Comparison of ENCODE assay signal across 19 cellular contexts in the genomic region with DNA sequence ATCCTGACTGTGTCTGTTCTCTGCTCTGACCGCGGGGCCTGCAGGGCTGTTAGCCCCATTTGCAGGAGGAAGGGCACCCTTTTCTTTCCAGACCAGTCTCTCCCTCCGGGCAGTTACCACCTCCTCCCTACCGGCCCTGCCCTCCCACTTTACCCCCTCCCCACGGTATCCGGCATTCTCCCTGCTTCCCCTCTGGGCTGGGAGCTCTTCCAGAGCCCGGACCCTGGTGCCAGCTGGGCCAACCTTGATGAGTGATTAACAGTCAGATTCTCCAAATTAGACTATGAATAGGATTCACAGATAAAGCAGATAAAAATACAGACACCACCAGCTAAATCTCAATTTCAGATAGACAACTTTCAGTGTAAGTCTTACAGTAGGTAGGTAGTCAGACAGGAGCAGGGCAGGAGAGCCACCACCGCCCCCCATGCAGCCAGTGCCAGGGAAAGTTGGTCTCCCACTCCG. TPM values are rescaled to one million over a fixed set of nuclear protein-coding genes. Genes with fewer than 3 reads are reported as not detected.
DNase-seq lines count a peak whose midpoint lies in the region; ATAC-seq and TF ChIP-seq lines count a peak whose summit lies in the region.
"Had no signal": no experiment of that assay in that cellular context is flagged by ENCODE, and none has a peak within 500 bp of the region (broad histone marks: within the 10 kb centered on the region; RNA-seq: fewer than 3 reads in every experiment).

No MANE protein-coding gene starts in this region.

- no peaks in the 10 kb centered on the region for H3K79me1 ChIP-seq in H9 (ENCODE audit: insufficient read depth, low read depth, low read length, poor library complexity, severe bottlenecking)

- H3K56ac ChIP-seq in H9 (ENCODE audit: insufficient read length, low read depth, low read length) = no peak overlapping the region

- no peak overlapping the region for H3K23ac ChIP-seq in H9 (ENCODE audit: insufficient read length, low read depth, low read length)

- no peak overlapping the region for H2BK20ac ChIP-seq in H9 (ENCODE audit: low read depth, low read length, poor library complexity, severe bottlenecking)

- no peak overlapping the region for H3K18ac ChIP-seq in H9 (ENCODE audit: insufficient read length, low read depth, low read length)

- H3K4me3 Mint-ChIP-seq in H9 = no peak overlapping the region
- H3K4me3 Mint-ChIP-seq: CD4-positive, alpha-beta memory T cell had no signal

- no peak overlapping the region for H3K14ac ChIP-seq in H9 (ENCODE audit: insufficient read depth, low read length)

- H3K9me3 Mint-ChIP-seq in H9 = peaks cover 12 to 14% of the 10 kb centered on the region in 2 experiments; a peak in 4 of 5 replicates

- H2BK12ac ChIP-seq in H9 (ENCODE audit: insufficient read length, low read depth, low read length) = no peak overlapping the region

- no peak overlapping the region for H4K5ac ChIP-seq in H9 (ENCODE audit: insufficient read length, low read depth, low read length)

- peaks cover 0 to 3% (median 2%) of the 10 kb centered on the region in 3 experiments; a peak in 2 of 7 replicates for H3K36me3 Mint-ChIP-seq in H9 (ENCODE audit: insufficient read depth in 1 of 3, low read depth in 3 of 3)

- H3K9me3 ChIP-seq in H9 (ENCODE audit: control insufficient read depth, low read depth, low read length) (no peaks in the 10 kb centered on the region), iPS DF 6.9 (ENCODE audit: control insufficient read depth, insufficient read depth, low read length) (peaks cover 1% of the 10 kb centered on the region)

- H2BK120ac ChIP-seq in H9 (ENCODE audit: low read depth, low read length, poor library complexity, severe bottlenecking) = no peak overlapping the region

- peak overlapping the region; percentile 8 for H3K4me2 ChIP-seq in H9 (ENCODE audit: insufficient read depth, insufficient read length, low read length)
- H3K4me2 ChIP-seq: BLaER1 had no signal

- H2AFZ ChIP-seq in H9 (ENCODE audit: low read length) = no peak overlapping the region

- H3K4ac ChIP-seq in H9 (ENCODE audit: low read depth, low read length) = no peak overlapping the region

- WGBS in H9 (ENCODE audit: extremely low coverage, insufficient read length, low lambda C conversion rate) = no CpG with 5 or more reads among the region's 9 CpGs
- WGBS in iPS DF 6.9 (ENCODE audit: insufficient coverage, insufficient read length) = no CpG with 5 or more reads among the region's 9 CpGs

- intact Hi-C loops in posterior vena cava (cut with DNase I) = loop anchor here in 1 of 2 donors (5.0 kb wide), 1 partner anchor 86 kb away; no protein-coding TSS in a partner anchor

- no peak overlapping the region for H2BK5ac ChIP-seq in H9 (ENCODE audit: insufficient read length, low read length)

- peaks cover 13 to 17% of the 10 kb centered on the region in 2 experiments for H3K4me1 Mint-ChIP-seq in H9

- TF ChIP-seq CTCF in H9 (conservative IDR thresholded peaks at IDR 0.05) = no peak

- peak overlapping the region; percentile 62; the same call in 1 of the 2 replicates for H3K4me3 ChIP-seq in iPS DF 6.9 (ENCODE audit: low read length)
- H3K4me3 ChIP-seq: BLaER1 had no signal

- H3K27ac ChIP-seq in H9 (ENCODE audit: insufficient read length, low read depth, low read length) (no peak overlapping the region), angular gyrus (ENCODE audit: low read depth, low read length) (peak overlapping the region; percentile 54), iPS DF 6.9 (ENCODE audit: low read length) (no peak overlapping the region)
- H3K27ac ChIP-seq: BLaER1 had no signal

- H4K91ac ChIP-seq in H9 (ENCODE audit: insufficient read length, low read depth, low read length) = no peak overlapping the region

- H4K8ac ChIP-seq in H9 (replicated peaks; ENCODE audit: insufficient read length, low read depth, low read length) = no peak overlapping the region

- H4K20me1 ChIP-seq in H9 (ENCODE audit: control insufficient read depth, insufficient read depth, insufficient read length) = no peaks in the 10 kb centered on the region
- H4K20me1 ChIP-seq: BLaER1 had no signal

- peaks cover 13% of the 10 kb centered on the region for H3K27me3 Mint-ChIP-seq in H9 (ENCODE audit: low read depth)

- no peak for DNase-seq in H9
- DNase-seq in iPS DF 6.9 (ENCODE audit: low read depth, low spot score) = no peak
- peak; percentile 44 for DNase-seq in posterior vena cava (ENCODE audit: low spot score)
- DNase-seq in occipital lobe (lab: John Stamatoyannopoulos, UW) = no peak
- no peak for DNase-seq in activated CD4-positive, alpha-beta T cell treated with anti-CD3 and anti-CD28 coated beads for 48 hours
- DNase-seq in DMS114 treated with DMSO at 0.1 percent for 48 hours (lab: John Stamatoyannopoulos, UW; ENCODE audit: unreplicated experiment) = no peak
- DNase-seq: CD4-positive, alpha-beta memory T cell; DMS53; KBM-7; NCI-H1105 treated with DMSO at 0.1 percent for 48 hours; NCI-H1694 treated with DMSO at 0.1 percent for 48 hours; NCI-H510A; NCI-H774; OCI-M1; SHP77 treated with DMSO at 0.1 percent for 48 hours had no signal

- H2AK5ac ChIP-seq in H9 (ENCODE audit: insufficient read length, low read length) = no peak overlapping the region

- no peak overlapping the region for H3T11ph ChIP-seq in H9 (ENCODE audit: low read length)

- H3K9ac ChIP-seq in H9 (ENCODE audit: extremely low read depth, insufficient read length, low read length) = no peak overlapping the region
- H3K9ac ChIP-seq: BLaER1 had no signal

- H3K27ac Mint-ChIP-seq in H9 = no peak overlapping the region
- H3K27ac Mint-ChIP-seq: CD4-positive, alpha-beta memory T cell had no signal

- H3K27me3 ChIP-seq in H9 (ENCODE audit: insufficient read depth, low read length) = no peaks in the 10 kb centered on the region; the same call in 1 of the 2 replicates
- H3K27me3 ChIP-seq in iPS DF 6.9 (ENCODE audit: control insufficient read depth, insufficient read depth, low read length) = no peaks in the 10 kb centered on the region; the same call in 1 of the 2 replicates

- H3K23me2 ChIP-seq in H9 (ENCODE audit: insufficient read length, low read depth, low read length, poor library complexity, severe bottlenecking) = peaks cover 3% of the 10 kb centered on the region

- no peaks in the 10 kb centered on the region for H3K79me2 ChIP-seq in H9 (ENCODE audit: insufficient read depth, low read length)

- no peak for ATAC-seq in GM19452 (IDR thresholded peaks at IDR 0.05; ENCODE audit: unreplicated experiment)

- H3K4me1 ChIP-seq in H9 (ENCODE audit: insufficient read depth, low read length) = no peaks in the 10 kb centered on the region
- 0 out of 2 replicates have a peak, but pooled peaks cover 3% of the 10 kb centered on the region for H3K4me1 ChIP-seq in iPS DF 6.9 (ENCODE audit: control insufficient read depth, insufficient read depth, low read length)

- H3K36me3 ChIP-seq in iPS DF 6.9 (ENCODE audit: control insufficient read depth, insufficient read depth, low read length) = no peaks in the 10 kb centered on the region

- H2BK15ac ChIP-seq in H9 (ENCODE audit: low read depth, low read length) = no peak overlapping the region

RNA-seq across cellular contexts. Expression of a gene that starts 23.4 kb away (rescaled TPM):
- total RNA-seq in H9 (2021) = 17.5 and 18.9 TPM in 2 replicates
- 10 to 100 TPM; 48.9 to 52.6 TPM for total RNA-seq in posterior vena cava
- 5.1 TPM for total RNA-seq in occipital lobe

RNA-seq across cellular contexts. Expression of a gene that starts 45.9 kb away (rescaled TPM):
- total RNA-seq in H9 (2021) (1.3 and 1.5 TPM in 2 replicates), posterior vena cava (under 1 TPM; 0.14 TPM), occipital lobe (44.5 TPM)
- total RNA-seq: A673 had no signal

Comparison
In these comparisons a context has a peak if more than half of its experiments do, and no peak if none do; other contexts are left out.
1. RNA of a gene that starts 45.9 kb away (total RNA-seq): 44.5 TPM in occipital lobe (single experiment); 1.3 to 1.5 TPM in H9 and 0.14 TPM in posterior vena cava; every median in the first group is over 10 times any median in the second.